11 cellular contexts compared by ENCODE assay signal in the genomic region with DNA sequence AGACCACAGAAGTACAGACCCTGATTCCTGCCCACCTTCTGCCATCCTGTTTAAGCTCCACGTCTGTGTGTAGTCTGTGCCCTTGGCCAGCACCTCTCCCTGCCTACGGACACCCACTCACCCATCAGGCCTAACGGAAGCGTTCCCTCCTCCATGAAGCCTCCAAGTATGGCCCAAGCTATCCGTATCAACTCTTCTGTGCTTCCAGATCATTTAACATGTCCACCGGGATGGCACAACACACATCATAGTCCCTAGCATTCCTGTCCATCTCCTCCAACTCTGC. TPM values are rescaled to one million over a fixed set of nuclear protein-coding genes. Genes with fewer than 3 reads are reported as not detected.
DNase-seq lines count a peak whose midpoint lies in the region; ATAC-seq and TF ChIP-seq lines count a peak whose summit lies in the region.
"Had no signal": no experiment of that assay in that cellular context is flagged by ENCODE, and none has a peak within 500 bp of the region (broad histone marks: within the 10 kb centered on the region; RNA-seq: fewer than 3 reads in every experiment).

No MANE protein-coding gene starts in this region.

- CTCF ChIA-PET in CD4-positive, alpha-beta T cell (lab: Charles Lee): interaction anchor here (1.1 kb wide), 1 partner anchor 356 kb away, joined by 3 read pairs; no protein-coding TSS in a partner anchor
- CTCF ChIA-PET in RWPE1 (lab: Yijun Ruan, JAX): no interaction called here

- H3K4me1 ChIP-seq in esophagus muscularis mucosa (peaks cover 100% of the 10 kb centered on the region in 4 donors), psoas muscle (peaks cover 99% of the 10 kb centered on the region)

- no peak for TF ChIP-seq EP300 in esophagus muscularis mucosa (IDR thresholded peaks at IDR 0.05)

- POLR2A ChIA-PET in CD4-positive, alpha-beta T cell (lab: Charles Lee): interaction anchor here (6.1 to 9.0 kb wide), 2 partner anchors 11 to 13 kb away, joined by 57 to 61 read pairs; a partner anchor contains a TSS
- POLR2A ChIA-PET in RWPE1 (lab: Yijun Ruan, JAX; ENCODE audit: low non-redundant PET): no interaction called here

- intact Hi-C loops in CD4-positive, alpha-beta T cell (cut with DNase I, micrococcal nuclease): no loop called here
- intact Hi-C loops in esophagus muscularis mucosa (cut with DNase I) (no loop called here), psoas muscle (cut with DNase I) (no loop called here)

- H3K27me3 ChIP-seq in CD4-positive, alpha-beta T cell (ENCODE audit: control insufficient read depth, insufficient read depth, low read length): no peaks in the 10 kb centered on the region
- H3K27me3 ChIP-seq in esophagus muscularis mucosa (no peaks in the 10 kb centered on the region), psoas muscle (ENCODE audit: insufficient read depth in 3 of 3, low read length in 2 of 3) (no peaks in the 10 kb centered on the region)

- H3K36me3 ChIP-seq in esophagus muscularis mucosa: peaks cover 0 to 57% (median 31%) of the 10 kb centered on the region in 4 donors
- H3K36me3 ChIP-seq in psoas muscle (ENCODE audit: insufficient read depth in 1 of 2, low read depth in 1 of 2): peaks cover 0 to 21% of the 10 kb centered on the region in 2 donors

- no peak for ATAC-seq in CD4-positive, alpha-beta T cell (ENCODE audit: poor library complexity)
- ATAC-seq in psoas muscle (no peak), GM18519 (IDR thresholded peaks at IDR 0.05; ENCODE audit: low FRiP score, unreplicated experiment) (no peak), HG02588 (IDR thresholded peaks at IDR 0.05; ENCODE audit: unreplicated experiment) (no peak), HG03139 (IDR thresholded peaks at IDR 0.05; ENCODE audit: unreplicated experiment) (no peak)

- DNase-seq in CD4-positive, alpha-beta T cell: no peak
- DNase-seq in RWPE1 (ENCODE audit: low spot score): no peak
- no peak for DNase-seq in esophagus muscularis mucosa (ENCODE audit: extremely low spot score)
- no peak for DNase-seq in psoas muscle
- DNase-seq in HK-2 (ENCODE audit: unreplicated experiment): no peak
- DNase-seq: DMS79 treated with DMSO at 0.1 percent for 48 hours, occipital lobe, T-helper 9 cell had no signal

- H3K27ac Mint-ChIP-seq in CD4-positive, alpha-beta T cell: peak overlapping the region; percentile 99

- H3K4me3 ChIP-seq in esophagus muscularis mucosa (peak overlapping the region; percentile 4 to 49 (median 30)), psoas muscle (peak overlapping the region; percentile 41)

- TF ChIP-seq POLR2A in esophagus muscularis mucosa (IDR thresholded peaks at IDR 0.05; ENCODE audit: low read depth): no peak

- H3K36me3 Mint-ChIP-seq in CD4-positive, alpha-beta T cell (ENCODE audit: low read depth): peaks cover 100% of the 10 kb centered on the region

- H3K27me3 Mint-ChIP-seq in CD4-positive, alpha-beta T cell: no peaks in the 10 kb centered on the region

- H3K4me3 Mint-ChIP-seq in CD4-positive, alpha-beta T cell: peak overlapping the region; percentile 74

- H3K4me1 Mint-ChIP-seq in CD4-positive, alpha-beta T cell (ENCODE audit: low read depth): peaks cover 100% of the 10 kb centered on the region

- no peaks in the 10 kb centered on the region for H3K9me3 ChIP-seq in CD4-positive, alpha-beta T cell (ENCODE audit: control insufficient read depth, low read length)
- H3K9me3 ChIP-seq in esophagus muscularis mucosa: no peaks in the 10 kb centered on the region
- H3K9me3 ChIP-seq in psoas muscle: no peaks in the 10 kb centered on the region

- no peaks in the 10 kb centered on the region for H3K9me3 Mint-ChIP-seq in CD4-positive, alpha-beta T cell

- peak overlapping the region; percentile 74 for H3K27ac ChIP-seq in CD4-positive, alpha-beta T cell (ENCODE audit: low read depth, low read length)
- H3K27ac ChIP-seq in RWPE1: peak overlapping the region; percentile 35
- H3K27ac ChIP-seq in esophagus muscularis mucosa (replicated peaks in 1 of 4): peak overlapping the region; percentile 93 to 98 (median 94)
- peak overlapping the region; percentile 99 for H3K27ac ChIP-seq in psoas muscle

- 45% methylated on average over 6 of the region's 6 CpGs for WGBS in esophagus muscularis mucosa
- 46 to 60% (median 46%) methylated on average over 6 of the region's 6 CpGs for WGBS in psoas muscle, 3 donors

- no peak for TF ChIP-seq CTCF in CD4-positive, alpha-beta T cell (IDR thresholded peaks at IDR 0.05)
- no peak for TF ChIP-seq CTCF in RWPE1 (conservative IDR thresholded peaks at IDR 0.05; ENCODE audit: low read depth)
- TF ChIP-seq CTCF in esophagus muscularis mucosa (IDR thresholded peaks at IDR 0.05): no peak
- TF ChIP-seq CTCF in psoas muscle (IDR thresholded peaks at IDR 0.05): no peak

RNA-seq across cellular contexts. Expression of a gene that starts 11.7 kb away (rescaled TPM):
- total RNA-seq in CD4-positive, alpha-beta T cell: 100 to 1,000 TPM; 197 to 198 TPM
- total RNA-seq in esophagus muscularis mucosa: 100 to 1,000 TPM; 361 to 536 (median 485) TPM
- total RNA-seq in psoas muscle: 100 to 1,000 TPM in 3 of 4 donors, 10 to 100 TPM in 1; 86.3 to 146 (median 118) TPM
- polyA plus RNA-seq in psoas muscle: 100 to 1,000 TPM in 1 of 3 donors, 10 to 100 TPM in 2; 55.6 to 273 (median 79.1) TPM

Comparison
In these comparisons a context has a peak if more than half of its experiments do, and no peak if none do; other contexts are left out.
1. H3K27ac ChIP-seq: peak in every context shown above with its lines; median percentile 99 in psoas muscle; 94 in esophagus muscularis mucosa; 74 in CD4-positive, alpha-beta T cell; 35 in RWPE1.